In genomic region chr4:165010487-165010886, GRCh38 we compare ENCODE assay signal across 8 cellular contexts. TPM values are rescaled to one million over a fixed set of nuclear protein-coding genes. Genes with fewer than 3 reads are reported as not detected.
"Had no signal": no experiment of that assay in that cellular context is flagged by ENCODE, and none has a peak within 500 bp of the region (broad histone marks: within the 10 kb centered on the region; RNA-seq: fewer than 3 reads in every experiment).

No MANE protein-coding gene starts in this region.

- DNase-seq: IMR-90, KBM-7, KG1 had no signal

- H3K4me3 ChIP-seq: K562 had no signal

- H3K27ac ChIP-seq: HL-60 had no signal

- ATAC-seq: K562 had no signal

- FAIRE-seq: K562 had no signal

RNA-seq across cellular contexts. Expression of gene TRIM60, which starts 21.3 kb away (rescaled TPM):
- total RNA-seq: HT-29, HT1080, IMR-90, K562 had no signal
- polyA plus RNA-seq: IgD-negative memory B cell, IMR-90, K562 had no signal

RNA-seq across cellular contexts. Expression of gene TRIM61, which starts 33.0 kb away (rescaled TPM):
- total RNA-seq: HT-29 had no signal

RNA-seq across cellular contexts. Expression of gene TRIM75, which starts 43.2 kb away (rescaled TPM):
- total RNA-seq: HT-29, HT1080, IMR-90, K562 had no signal
- polyA plus RNA-seq: IgD-negative memory B cell, IMR-90, K562 had no signal
